ENCODE assay signal across 1 cellular context in the genomic region with DNA sequence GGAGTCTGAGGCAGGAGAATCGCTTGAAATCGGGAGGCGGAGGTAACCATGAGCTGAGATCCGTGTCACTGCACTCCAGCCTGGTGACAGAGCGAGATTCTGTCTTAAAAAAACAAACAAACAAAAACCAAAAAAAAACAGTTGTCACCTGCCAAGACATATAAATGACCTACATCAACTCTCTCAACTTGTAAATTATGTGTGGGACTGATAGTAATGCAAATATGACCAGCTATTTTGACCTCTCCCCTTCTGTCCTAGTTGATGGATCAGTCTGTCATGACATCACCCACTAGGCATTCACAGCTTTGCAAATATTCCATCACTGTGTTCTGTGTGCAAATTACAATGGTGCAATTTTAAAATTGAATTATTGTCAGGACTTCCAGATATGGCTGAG.
A peak's percentile ranks its signal among the peaks of the same experiment; 100 is the strongest.
TF ChIP-seq lines count a peak whose summit lies in the region.

No MANE protein-coding gene starts in this region.

TF ChIP-seq in SK-N-SH treated with all-trans-retinoic acid at 6 μM for 48 hours, 23 proteins besides CTCF, POLR2A, EP300 and RAD21 (continued from another document):
- TF ChIP-seq, protein P1, sequence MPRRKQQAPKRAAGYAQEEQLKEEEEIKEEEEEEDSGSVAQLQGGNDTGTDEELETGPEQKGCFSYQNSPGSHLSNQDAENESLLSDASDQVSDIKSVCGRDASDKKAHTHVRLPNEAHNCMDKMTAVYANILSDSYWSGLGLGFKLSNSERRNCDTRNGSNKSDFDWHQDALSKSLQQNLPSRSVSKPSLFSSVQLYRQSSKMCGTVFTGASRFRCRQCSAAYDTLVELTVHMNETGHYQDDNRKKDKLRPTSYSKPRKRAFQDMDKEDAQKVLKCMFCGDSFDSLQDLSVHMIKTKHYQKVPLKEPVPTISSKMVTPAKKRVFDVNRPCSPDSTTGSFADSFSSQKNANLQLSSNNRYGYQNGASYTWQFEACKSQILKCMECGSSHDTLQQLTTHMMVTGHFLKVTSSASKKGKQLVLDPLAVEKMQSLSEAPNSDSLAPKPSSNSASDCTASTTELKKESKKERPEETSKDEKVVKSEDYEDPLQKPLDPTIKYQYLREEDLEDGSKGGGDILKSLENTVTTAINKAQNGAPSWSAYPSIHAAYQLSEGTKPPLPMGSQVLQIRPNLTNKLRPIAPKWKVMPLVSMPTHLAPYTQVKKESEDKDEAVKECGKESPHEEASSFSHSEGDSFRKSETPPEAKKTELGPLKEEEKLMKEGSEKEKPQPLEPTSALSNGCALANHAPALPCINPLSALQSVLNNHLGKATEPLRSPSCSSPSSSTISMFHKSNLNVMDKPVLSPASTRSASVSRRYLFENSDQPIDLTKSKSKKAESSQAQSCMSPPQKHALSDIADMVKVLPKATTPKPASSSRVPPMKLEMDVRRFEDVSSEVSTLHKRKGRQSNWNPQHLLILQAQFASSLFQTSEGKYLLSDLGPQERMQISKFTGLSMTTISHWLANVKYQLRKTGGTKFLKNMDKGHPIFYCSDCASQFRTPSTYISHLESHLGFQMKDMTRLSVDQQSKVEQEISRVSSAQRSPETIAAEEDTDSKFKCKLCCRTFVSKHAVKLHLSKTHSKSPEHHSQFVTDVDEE (CRISPR knock-in tag; IDR thresholded peaks at IDR 0.05), result 0 out of 2 replicates have a peak, but pooled peaks have one; percentile 33
- TF ChIP-seq ZNF70 (CRISPR knock-in tag; IDR thresholded peaks at IDR 0.05), result no peak
- TF ChIP-seq ZNF8 (CRISPR knock-in tag; IDR thresholded peaks at IDR 0.05), result no peak
- no peak for TF ChIP-seq ZFP30 (CRISPR knock-in tag; IDR thresholded peaks at IDR 0.05)
- no peak for TF ChIP-seq TCF4 (CRISPR knock-in tag; IDR thresholded peaks at IDR 0.05; ENCODE audit: borderline replicate concordance)
- TF ChIP-seq ESRRG (CRISPR knock-in tag; IDR thresholded peaks at IDR 0.05), result no peak
- no peak for TF ChIP-seq ZC3H10 (CRISPR knock-in tag; IDR thresholded peaks at IDR 0.05)
- no peak for TF ChIP-seq CSDC2 (CRISPR knock-in tag; IDR thresholded peaks at IDR 0.05)
- no peak for TF ChIP-seq GLIS3 (CRISPR knock-in tag; IDR thresholded peaks at IDR 0.05)
- TF ChIP-seq, protein P2, sequence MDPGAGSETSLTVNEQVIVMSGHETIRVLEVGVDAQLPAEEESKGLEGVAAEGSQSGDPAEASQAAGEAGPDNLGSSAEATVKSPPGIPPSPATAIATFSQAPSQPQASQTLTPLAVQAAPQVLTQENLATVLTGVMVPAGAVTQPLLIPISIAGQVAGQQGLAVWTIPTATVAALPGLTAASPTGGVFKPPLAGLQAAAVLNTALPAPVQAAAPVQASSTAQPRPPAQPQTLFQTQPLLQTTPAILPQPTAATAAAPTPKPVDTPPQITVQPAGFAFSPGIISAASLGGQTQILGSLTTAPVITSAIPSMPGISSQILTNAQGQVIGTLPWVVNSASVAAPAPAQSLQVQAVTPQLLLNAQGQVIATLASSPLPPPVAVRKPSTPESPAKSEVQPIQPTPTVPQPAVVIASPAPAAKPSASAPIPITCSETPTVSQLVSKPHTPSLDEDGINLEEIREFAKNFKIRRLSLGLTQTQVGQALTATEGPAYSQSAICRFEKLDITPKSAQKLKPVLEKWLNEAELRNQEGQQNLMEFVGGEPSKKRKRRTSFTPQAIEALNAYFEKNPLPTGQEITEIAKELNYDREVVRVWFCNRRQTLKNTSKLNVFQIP (CRISPR knock-in tag; IDR thresholded peaks at IDR 0.05; ENCODE audit: borderline replicate concordance, low read depth), result no peak
- TF ChIP-seq ISL1 (CRISPR knock-in tag; IDR thresholded peaks at IDR 0.05), result peak; percentile 77
- TF ChIP-seq, protein P3, sequence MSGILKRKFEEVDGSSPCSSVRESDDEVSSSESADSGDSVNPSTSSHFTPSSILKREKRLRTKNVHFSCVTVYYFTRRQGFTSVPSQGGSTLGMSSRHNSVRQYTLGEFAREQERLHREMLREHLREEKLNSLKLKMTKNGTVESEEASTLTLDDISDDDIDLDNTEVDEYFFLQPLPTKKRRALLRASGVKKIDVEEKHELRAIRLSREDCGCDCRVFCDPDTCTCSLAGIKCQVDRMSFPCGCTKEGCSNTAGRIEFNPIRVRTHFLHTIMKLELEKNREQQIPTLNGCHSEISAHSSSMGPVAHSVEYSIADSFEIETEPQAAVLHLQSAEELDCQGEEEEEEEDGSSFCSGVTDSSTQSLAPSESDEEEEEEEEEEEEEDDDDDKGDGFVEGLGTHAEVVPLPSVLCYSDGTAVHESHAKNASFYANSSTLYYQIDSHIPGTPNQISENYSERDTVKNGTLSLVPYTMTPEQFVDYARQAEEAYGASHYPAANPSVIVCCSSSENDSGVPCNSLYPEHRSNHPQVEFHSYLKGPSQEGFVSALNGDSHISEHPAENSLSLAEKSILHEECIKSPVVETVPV (CRISPR knock-in tag; IDR thresholded peaks at IDR 0.05), result no peak
- no peak for TF ChIP-seq TOX (CRISPR knock-in tag; IDR thresholded peaks at IDR 0.05; ENCODE audit: borderline replicate concordance)
- TF ChIP-seq, protein P4, sequence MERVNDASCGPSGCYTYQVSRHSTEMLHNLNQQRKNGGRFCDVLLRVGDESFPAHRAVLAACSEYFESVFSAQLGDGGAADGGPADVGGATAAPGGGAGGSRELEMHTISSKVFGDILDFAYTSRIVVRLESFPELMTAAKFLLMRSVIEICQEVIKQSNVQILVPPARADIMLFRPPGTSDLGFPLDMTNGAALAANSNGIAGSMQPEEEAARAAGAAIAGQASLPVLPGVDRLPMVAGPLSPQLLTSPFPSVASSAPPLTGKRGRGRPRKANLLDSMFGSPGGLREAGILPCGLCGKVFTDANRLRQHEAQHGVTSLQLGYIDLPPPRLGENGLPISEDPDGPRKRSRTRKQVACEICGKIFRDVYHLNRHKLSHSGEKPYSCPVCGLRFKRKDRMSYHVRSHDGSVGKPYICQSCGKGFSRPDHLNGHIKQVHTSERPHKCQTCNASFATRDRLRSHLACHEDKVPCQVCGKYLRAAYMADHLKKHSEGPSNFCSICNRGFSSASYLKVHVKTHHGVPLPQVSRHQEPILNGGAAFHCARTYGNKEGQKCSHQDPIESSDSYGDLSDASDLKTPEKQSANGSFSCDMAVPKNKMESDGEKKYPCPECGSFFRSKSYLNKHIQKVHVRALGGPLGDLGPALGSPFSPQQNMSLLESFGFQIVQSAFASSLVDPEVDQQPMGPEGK (CRISPR knock-in tag; IDR thresholded peaks at IDR 0.05; ENCODE audit: borderline replicate concordance), result no peak
